In the genomic region with DNA sequence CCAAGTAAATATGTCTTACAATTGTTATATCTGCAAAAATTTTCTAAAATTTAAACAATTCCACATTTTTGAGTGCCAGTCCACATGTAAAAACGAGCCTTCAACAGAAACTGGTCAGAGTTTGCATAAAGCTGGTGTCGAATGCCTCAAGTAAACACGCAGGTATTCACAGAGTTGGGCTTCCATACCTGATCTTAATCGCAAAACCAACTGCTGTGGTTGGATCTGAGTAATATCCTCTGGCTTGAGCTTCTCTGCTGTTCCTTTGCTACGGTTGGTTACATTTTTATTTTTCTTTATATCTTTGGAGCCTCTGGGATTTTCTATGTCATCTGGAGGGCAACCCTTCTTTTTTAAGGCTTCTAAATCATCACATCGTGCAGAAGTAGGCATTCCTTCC, we compare ENCODE assay signal across 2 cellular contexts.
TF ChIP-seq lines count a peak whose summit lies in the region.

No MANE protein-coding gene starts in this region.

TF ChIP-seq in HepG2, 621 proteins besides CTCF, POLR2A, EP300 and RAD21:
- TF ChIP-seq, protein P1, sequence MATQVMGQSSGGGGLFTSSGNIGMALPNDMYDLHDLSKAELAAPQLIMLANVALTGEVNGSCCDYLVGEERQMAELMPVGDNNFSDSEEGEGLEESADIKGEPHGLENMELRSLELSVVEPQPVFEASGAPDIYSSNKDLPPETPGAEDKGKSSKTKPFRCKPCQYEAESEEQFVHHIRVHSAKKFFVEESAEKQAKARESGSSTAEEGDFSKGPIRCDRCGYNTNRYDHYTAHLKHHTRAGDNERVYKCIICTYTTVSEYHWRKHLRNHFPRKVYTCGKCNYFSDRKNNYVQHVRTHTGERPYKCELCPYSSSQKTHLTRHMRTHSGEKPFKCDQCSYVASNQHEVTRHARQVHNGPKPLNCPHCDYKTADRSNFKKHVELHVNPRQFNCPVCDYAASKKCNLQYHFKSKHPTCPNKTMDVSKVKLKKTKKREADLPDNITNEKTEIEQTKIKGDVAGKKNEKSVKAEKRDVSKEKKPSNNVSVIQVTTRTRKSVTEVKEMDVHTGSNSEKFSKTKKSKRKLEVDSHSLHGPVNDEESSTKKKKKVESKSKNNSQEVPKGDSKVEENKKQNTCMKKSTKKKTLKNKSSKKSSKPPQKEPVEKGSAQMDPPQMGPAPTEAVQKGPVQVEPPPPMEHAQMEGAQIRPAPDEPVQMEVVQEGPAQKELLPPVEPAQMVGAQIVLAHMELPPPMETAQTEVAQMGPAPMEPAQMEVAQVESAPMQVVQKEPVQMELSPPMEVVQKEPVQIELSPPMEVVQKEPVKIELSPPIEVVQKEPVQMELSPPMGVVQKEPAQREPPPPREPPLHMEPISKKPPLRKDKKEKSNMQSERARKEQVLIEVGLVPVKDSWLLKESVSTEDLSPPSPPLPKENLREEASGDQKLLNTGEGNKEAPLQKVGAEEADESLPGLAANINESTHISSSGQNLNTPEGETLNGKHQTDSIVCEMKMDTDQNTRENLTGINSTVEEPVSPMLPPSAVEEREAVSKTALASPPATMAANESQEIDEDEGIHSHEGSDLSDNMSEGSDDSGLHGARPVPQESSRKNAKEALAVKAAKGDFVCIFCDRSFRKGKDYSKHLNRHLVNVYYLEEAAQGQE (IDR thresholded peaks at IDR 0.05; ENCODE audit: borderline replicate concordance in 1 of 2, low read depth in 1 of 2, low read length in 2 of 2) = no peak
- TF ChIP-seq GPN1 (CRISPR knock-in tag; IDR thresholded peaks at IDR 0.05; ENCODE audit: borderline replicate concordance) (no peak), REL (CRISPR knock-in tag; conservative IDR thresholded peaks at IDR 0.05) (no peak), ZNF75D (CRISPR knock-in tag; IDR thresholded peaks at IDR 0.05; ENCODE audit: borderline replicate concordance) (no peak), ZC3H13 (CRISPR knock-in tag; IDR thresholded peaks at IDR 0.05) (no peak), ZNF121 (CRISPR knock-in tag; IDR thresholded peaks at IDR 0.05) (no peak), HOXA7 (CRISPR knock-in tag; IDR thresholded peaks at IDR 0.05) (no peak), ZNF343 (CRISPR knock-in tag; IDR thresholded peaks at IDR 0.05) (no peak), CHD4 (IDR thresholded peaks at IDR 0.05; ENCODE audit: borderline replicate concordance, low read length) (no peak), TOE1 (CRISPR knock-in tag; IDR thresholded peaks at IDR 0.05) (no peak), SP1 (IDR thresholded peaks at IDR 0.05) (no peak), SP1 (CRISPR knock-in tag; IDR thresholded peaks at IDR 0.05) (no peak), MTF1 (CRISPR knock-in tag; IDR thresholded peaks at IDR 0.05) (no peak), SRSF9 (IDR thresholded peaks at IDR 0.05; ENCODE audit: borderline replicate concordance, insufficient read depth, low read depth, low read length, poor library complexity, severe bottlenecking) (no peak), NFYC (CRISPR knock-in tag; IDR thresholded peaks at IDR 0.05) (no peak)
- TF ChIP-seq, protein P2, sequence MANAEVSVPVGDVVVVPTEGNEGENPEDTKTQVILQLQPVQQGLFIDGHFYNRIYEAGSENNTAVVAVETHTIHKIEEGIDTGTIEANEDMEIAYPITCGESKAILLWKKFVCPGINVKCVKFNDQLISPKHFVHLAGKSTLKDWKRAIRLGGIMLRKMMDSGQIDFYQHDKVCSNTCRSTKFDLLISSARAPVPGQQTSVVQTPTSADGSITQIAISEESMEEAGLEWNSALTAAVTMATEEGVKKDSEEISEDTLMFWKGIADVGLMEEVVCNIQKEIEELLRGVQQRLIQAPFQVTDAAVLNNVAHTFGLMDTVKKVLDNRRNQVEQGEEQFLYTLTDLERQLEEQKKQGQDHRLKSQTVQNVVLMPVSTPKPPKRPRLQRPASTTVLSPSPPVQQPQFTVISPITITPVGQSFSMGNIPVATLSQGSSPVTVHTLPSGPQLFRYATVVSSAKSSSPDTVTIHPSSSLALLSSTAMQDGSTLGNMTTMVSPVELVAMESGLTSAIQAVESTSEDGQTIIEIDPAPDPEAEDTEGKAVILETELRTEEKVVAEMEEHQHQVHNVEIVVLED (CRISPR knock-in tag; IDR thresholded peaks at IDR 0.05; ENCODE audit: borderline replicate concordance) = no peak
- TF ChIP-seq, protein P3, sequence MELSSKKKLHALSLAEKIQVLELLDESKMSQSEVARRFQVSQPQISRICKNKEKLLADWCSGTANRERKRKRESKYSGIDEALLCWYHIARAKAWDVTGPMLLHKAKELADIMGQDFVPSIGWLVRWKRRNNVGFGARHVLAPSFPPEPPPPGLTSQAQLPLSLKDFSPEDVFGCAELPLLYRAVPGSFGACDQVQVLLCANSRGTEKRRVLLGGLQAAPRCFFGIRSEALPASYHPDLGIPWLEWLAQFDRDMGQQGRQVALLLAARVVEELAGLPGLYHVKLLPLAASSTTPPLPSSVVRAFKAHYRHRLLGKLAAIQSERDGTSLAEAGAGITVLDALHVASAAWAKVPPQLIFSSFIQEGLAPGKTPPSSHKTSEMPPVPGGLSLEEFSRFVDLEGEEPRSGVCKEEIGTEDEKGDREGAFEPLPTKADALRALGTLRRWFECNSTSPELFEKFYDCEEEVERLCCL (CRISPR knock-in tag; IDR thresholded peaks at IDR 0.05; ENCODE audit: borderline replicate concordance) = no peak
- TF ChIP-seq, protein P4, sequence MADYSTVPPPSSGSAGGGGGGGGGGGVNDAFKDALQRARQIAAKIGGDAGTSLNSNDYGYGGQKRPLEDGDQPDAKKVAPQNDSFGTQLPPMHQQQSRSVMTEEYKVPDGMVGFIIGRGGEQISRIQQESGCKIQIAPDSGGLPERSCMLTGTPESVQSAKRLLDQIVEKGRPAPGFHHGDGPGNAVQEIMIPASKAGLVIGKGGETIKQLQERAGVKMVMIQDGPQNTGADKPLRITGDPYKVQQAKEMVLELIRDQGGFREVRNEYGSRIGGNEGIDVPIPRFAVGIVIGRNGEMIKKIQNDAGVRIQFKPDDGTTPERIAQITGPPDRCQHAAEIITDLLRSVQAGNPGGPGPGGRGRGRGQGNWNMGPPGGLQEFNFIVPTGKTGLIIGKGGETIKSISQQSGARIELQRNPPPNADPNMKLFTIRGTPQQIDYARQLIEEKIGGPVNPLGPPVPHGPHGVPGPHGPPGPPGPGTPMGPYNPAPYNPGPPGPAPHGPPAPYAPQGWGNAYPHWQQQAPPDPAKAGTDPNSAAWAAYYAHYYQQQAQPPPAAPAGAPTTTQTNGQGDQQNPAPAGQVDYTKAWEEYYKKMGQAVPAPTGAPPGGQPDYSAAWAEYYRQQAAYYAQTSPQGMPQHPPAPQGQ (CRISPR knock-in tag; IDR thresholded peaks at IDR 0.05; ENCODE audit: borderline replicate concordance) = no peak
TF ChIP-seq in HepG2: peak in this region for 0.

TF ChIP-seq in SK-N-SH, 30 proteins besides CTCF, POLR2A, EP300 and RAD21:
- no peak for TF ChIP-seq EZH2phosphoT487 (IDR thresholded peaks at IDR 0.05; ENCODE audit: borderline replicate concordance, low read depth)
- no peak for TF ChIP-seq RXRA (IDR thresholded peaks at IDR 0.05; ENCODE audit: borderline replicate concordance, low read depth)
- TF ChIP-seq, protein P5, sequence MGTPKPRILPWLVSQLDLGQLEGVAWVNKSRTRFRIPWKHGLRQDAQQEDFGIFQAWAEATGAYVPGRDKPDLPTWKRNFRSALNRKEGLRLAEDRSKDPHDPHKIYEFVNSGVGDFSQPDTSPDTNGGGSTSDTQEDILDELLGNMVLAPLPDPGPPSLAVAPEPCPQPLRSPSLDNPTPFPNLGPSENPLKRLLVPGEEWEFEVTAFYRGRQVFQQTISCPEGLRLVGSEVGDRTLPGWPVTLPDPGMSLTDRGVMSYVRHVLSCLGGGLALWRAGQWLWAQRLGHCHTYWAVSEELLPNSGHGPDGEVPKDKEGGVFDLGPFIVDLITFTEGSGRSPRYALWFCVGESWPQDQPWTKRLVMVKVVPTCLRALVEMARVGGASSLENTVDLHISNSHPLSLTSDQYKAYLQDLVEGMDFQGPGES (IDR thresholded peaks at IDR 0.05; ENCODE audit: low read depth, low read length) = no peak
- no peak for TF ChIP-seq GATA2 (CRISPR knock-in tag; IDR thresholded peaks at IDR 0.05)
- TF ChIP-seq, protein P6, sequence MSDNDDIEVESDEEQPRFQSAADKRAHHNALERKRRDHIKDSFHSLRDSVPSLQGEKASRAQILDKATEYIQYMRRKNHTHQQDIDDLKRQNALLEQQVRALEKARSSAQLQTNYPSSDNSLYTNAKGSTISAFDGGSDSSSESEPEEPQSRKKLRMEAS (IDR thresholded peaks at IDR 0.05; ENCODE audit: low read depth) = no peak
- no peak for TF ChIP-seq FOXJ3 (CRISPR knock-in tag; IDR thresholded peaks at IDR 0.05)
- TF ChIP-seq, protein P7, sequence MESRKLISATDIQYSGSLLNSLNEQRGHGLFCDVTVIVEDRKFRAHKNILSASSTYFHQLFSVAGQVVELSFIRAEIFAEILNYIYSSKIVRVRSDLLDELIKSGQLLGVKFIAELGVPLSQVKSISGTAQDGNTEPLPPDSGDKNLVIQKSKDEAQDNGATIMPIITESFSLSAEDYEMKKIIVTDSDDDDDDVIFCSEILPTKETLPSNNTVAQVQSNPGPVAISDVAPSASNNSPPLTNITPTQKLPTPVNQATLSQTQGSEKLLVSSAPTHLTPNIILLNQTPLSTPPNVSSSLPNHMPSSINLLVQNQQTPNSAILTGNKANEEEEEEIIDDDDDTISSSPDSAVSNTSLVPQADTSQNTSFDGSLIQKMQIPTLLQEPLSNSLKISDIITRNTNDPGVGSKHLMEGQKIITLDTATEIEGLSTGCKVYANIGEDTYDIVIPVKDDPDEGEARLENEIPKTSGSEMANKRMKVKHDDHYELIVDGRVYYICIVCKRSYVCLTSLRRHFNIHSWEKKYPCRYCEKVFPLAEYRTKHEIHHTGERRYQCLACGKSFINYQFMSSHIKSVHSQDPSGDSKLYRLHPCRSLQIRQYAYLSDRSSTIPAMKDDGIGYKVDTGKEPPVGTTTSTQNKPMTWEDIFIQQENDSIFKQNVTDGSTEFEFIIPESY (IDR thresholded peaks at IDR 0.05; ENCODE audit: borderline replicate concordance, low read depth) = no peak
- TF ChIP-seq MEF2A (IDR thresholded peaks at IDR 0.05; ENCODE audit: borderline replicate concordance, low read depth) = no peak
- no peak for TF ChIP-seq RFX5 (IDR thresholded peaks at IDR 0.05; ENCODE audit: low read length)
- no peak for TF ChIP-seq CHD2 (IDR thresholded peaks at IDR 0.05; ENCODE audit: low read length, partially characterized antibody)
- TF ChIP-seq, protein P8, sequence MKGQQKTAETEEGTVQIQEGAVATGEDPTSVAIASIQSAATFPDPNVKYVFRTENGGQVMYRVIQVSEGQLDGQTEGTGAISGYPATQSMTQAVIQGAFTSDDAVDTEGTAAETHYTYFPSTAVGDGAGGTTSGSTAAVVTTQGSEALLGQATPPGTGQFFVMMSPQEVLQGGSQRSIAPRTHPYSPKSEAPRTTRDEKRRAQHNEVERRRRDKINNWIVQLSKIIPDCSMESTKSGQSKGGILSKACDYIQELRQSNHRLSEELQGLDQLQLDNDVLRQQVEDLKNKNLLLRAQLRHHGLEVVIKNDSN (IDR thresholded peaks at IDR 0.05; ENCODE audit: borderline replicate concordance, low read depth) = no peak
- TF ChIP-seq POLR2AphosphoS5 (IDR thresholded peaks at IDR 0.05; ENCODE audit: low read depth, low read length) = no peak
